Comparison of ENCODE assay signal across 15 cellular contexts in genomic region chr2:121910139-121910538, GRCh38.
DNase-seq lines count a peak whose midpoint lies in the region; ATAC-seq and TF ChIP-seq lines count a peak whose summit lies in the region.
"Had no signal": no experiment of that assay in that cellular context is flagged by ENCODE, and none has a peak within 500 bp of the region (broad histone marks: within the 10 kb centered on the region; RNA-seq: fewer than 3 reads in every experiment).

No MANE protein-coding gene starts in this region.

- peak; percentile 57 for DNase-seq in GM23248
- DNase-seq in cardiac fibroblast (ENCODE audit: low read depth in 2 of 2), result peak; percentile 6 to 34
- DNase-seq in hepatic stellate cell (ENCODE audit: low spot score), result peak; percentile 34
- DNase-seq in immature natural killer cell, result no peak
- no peak for DNase-seq in PC-3
- no peak for DNase-seq in NOMO-1 (lab: John Stamatoyannopoulos, UW; ENCODE audit: unreplicated experiment in 2 of 2)
- DNase-seq in Ammon's horn (ENCODE audit: low spot score), result no peak
- DNase-seq: AML-193; CD4-positive, CD25-positive, alpha-beta regulatory T cell; DMS53; GOT3; H9 had no signal

- no peak overlapping the region for H3K27ac Mint-ChIP-seq in immature natural killer cell
- H3K27ac Mint-ChIP-seq: CD4-positive, CD25-positive, alpha-beta regulatory T cell; H9 had no signal

- no peaks in the 10 kb centered on the region for H3K9me2 ChIP-seq in GM23248 (ENCODE audit: insufficient read depth)
- H3K9me2 ChIP-seq in PC-3 (replicated peaks; ENCODE audit: low read length), result no peaks in the 10 kb centered on the region

- H3K4me1 Mint-ChIP-seq in immature natural killer cell, result no peaks in the 10 kb centered on the region
- H3K4me1 Mint-ChIP-seq: CD4-positive, CD25-positive, alpha-beta regulatory T cell had no signal

- H3K79me2 ChIP-seq in GM23248 (ENCODE audit: insufficient read depth), result peaks cover 24% of the 10 kb centered on the region
- no peaks in the 10 kb centered on the region for H3K79me2 ChIP-seq in PC-3 (ENCODE audit: low read length)

- H3K4me1 ChIP-seq in GM23248 (ENCODE audit: insufficient read depth) (0 out of 2 replicates have a peak, but pooled peaks cover 3% of the 10 kb centered on the region), PC-3 (ENCODE audit: insufficient read depth, low read length) (no peaks in the 10 kb centered on the region)
- H3K4me1 ChIP-seq: A549 had no signal

- H3K36me3 Mint-ChIP-seq in immature natural killer cell, result no peaks in the 10 kb centered on the region
- H3K36me3 Mint-ChIP-seq: CD4-positive, CD25-positive, alpha-beta regulatory T cell had no signal

- H3K36me3 ChIP-seq in GM23248 (ENCODE audit: low read depth), result no peaks in the 10 kb centered on the region
- H3K36me3 ChIP-seq in PC-3 (ENCODE audit: low read depth, low read length), result no peaks in the 10 kb centered on the region
- H3K36me3 ChIP-seq: BLaER1 treated with 17β-estradiol and CSF1 and Interleukin-3, amounts not matched to agents 10 nM and 100 nM had no signal

- H2AFZ ChIP-seq in GM23248 (no peak overlapping the region), PC-3 (ENCODE audit: low read length) (no peak overlapping the region)

- no peak overlapping the region for H3K9ac ChIP-seq in GM23248
- no peak overlapping the region for H3K9ac ChIP-seq in PC-3 (ENCODE audit: low read length)
- H3K9ac ChIP-seq: BLaER1 treated with 17β-estradiol and CSF1 and Interleukin-3, amounts not matched to agents 10 nM and 100 nM had no signal

- no peaks in the 10 kb centered on the region for H3K27me3 ChIP-seq in GM23248 (replicated peaks; ENCODE audit: insufficient read depth)
- H3K27me3 ChIP-seq in PC-3 (ENCODE audit: low read length), result peaks cover 62% of the 10 kb centered on the region
- H3K27me3 ChIP-seq: BLaER1 treated with 17β-estradiol and CSF1 and Interleukin-3, amounts not matched to agents 10 nM and 100 nM had no signal

- H4K20me1 ChIP-seq in GM23248 (ENCODE audit: insufficient read depth) (no peaks in the 10 kb centered on the region), PC-3 (ENCODE audit: low read length) (no peaks in the 10 kb centered on the region)
- H4K20me1 ChIP-seq: BLaER1 treated with 17β-estradiol and CSF1 and Interleukin-3, amounts not matched to agents 10 nM and 100 nM had no signal

- 5 to 18% methylated on average over 1 of the region's 1 CpG for whole genome bisulfite sequencing in GM23248 (ENCODE audit: low coverage in 1 of 2, low lambda C conversion rate in 2 of 2, missing lambda C conversion rate in 2 of 2), 2 experiments

- H3K4me3 Mint-ChIP-seq in immature natural killer cell, result no peak overlapping the region
- H3K4me3 Mint-ChIP-seq: CD4-positive, CD25-positive, alpha-beta regulatory T cell; H9 had no signal

- TF ChIP-seq CTCF in cardiac fibroblast (IDR thresholded peaks at IDR 0.05; ENCODE audit: low read depth, low read length) (no peak), PC-3 (conservative IDR thresholded peaks at IDR 0.05; ENCODE audit: low read depth, low read length) (no peak)

- no TSS peak for BruUV-seq in PC-3 (replicated peaks; lab: Mats Ljungman, UMichigan)

- no peak overlapping the region for H3K4me3 ChIP-seq in GM23248
- no peak overlapping the region for H3K4me3 ChIP-seq in cardiac fibroblast (replicated peaks in 1 of 2; ENCODE audit: low read depth in 2 of 2, low read length in 2 of 2)
- no peak overlapping the region for H3K4me3 ChIP-seq in PC-3 (ENCODE audit: low read length)
- H3K4me3 ChIP-seq: A549; BLaER1 treated with 17β-estradiol and CSF1 and Interleukin-3, amounts not matched to agents 10 nM and 100 nM; K562 had no signal

- in situ Hi-C loops in GM23248 (cut with MboI), result no loop called here

- intact Hi-C loops in PC-3 (cut with micrococcal nuclease), result no loop called here

- H3F3A ChIP-seq in GM23248 (ENCODE audit: insufficient read depth) (peaks cover 12% of the 10 kb centered on the region; the same call in 1 of the 2 replicates), PC-3 (ENCODE audit: low read length, unreplicated experiment) (no peaks in the 10 kb centered on the region)

- ATAC-seq in PC-3, result no peak
- ATAC-seq: A549, K562 had no signal

- H3K9me3 Mint-ChIP-seq in immature natural killer cell, result no peaks in the 10 kb centered on the region
- H3K9me3 Mint-ChIP-seq: CD4-positive, CD25-positive, alpha-beta regulatory T cell; H9 had no signal

- H3K27ac ChIP-seq in GM23248 (no peak overlapping the region), PC-3 (ENCODE audit: low read length) (no peak overlapping the region)
- H3K27ac ChIP-seq: A549; BLaER1 treated with 17β-estradiol and CSF1 and Interleukin-3, amounts not matched to agents 10 nM and 100 nM had no signal

- H3K4me2 ChIP-seq in GM23248 (ENCODE audit: unreplicated experiment), result no peak overlapping the region
- no peak overlapping the region for H3K4me2 ChIP-seq in PC-3 (ENCODE audit: low read length)
- H3K4me2 ChIP-seq: A549; BLaER1 treated with 17β-estradiol and CSF1 and Interleukin-3, amounts not matched to agents 10 nM and 100 nM had no signal

- H3K9me3 ChIP-seq in GM23248 (ENCODE audit: low read depth), result no peaks in the 10 kb centered on the region
- H3K9me3 ChIP-seq in PC-3 (ENCODE audit: low read length), result no peaks in the 10 kb centered on the region
- H3K9me3 ChIP-seq: A549; BLaER1 treated with 17β-estradiol and CSF1 and Interleukin-3, amounts not matched to agents 10 nM and 100 nM had no signal

- no peaks in the 10 kb centered on the region for H3K27me3 Mint-ChIP-seq in immature natural killer cell (ENCODE audit: low read depth in 3 of 3)

- CTCF ChIA-PET in PC-3 (lab: Charles Lee), result no interaction called here

- POLR2A ChIA-PET in PC-3 (lab: Charles Lee; ENCODE audit: unreplicated experiment), result no interaction called here

Comparison
In these comparisons a context has a peak if more than half of its experiments do, and no peak if none do; other contexts are left out.
1. DNase-seq: peak in GM23248 (single experiment), cardiac fibroblast (2 of 2) and hepatic stellate cell (single experiment); none in immature natural killer cell (0 of 3), PC-3 (single experiment), NOMO-1 (0 of 2) and Ammon's horn (single experiment).